Comparison of ENCODE assay signal across 28 cellular contexts in genomic region chr13:101939370-101939769, GRCh38.
"Had no signal": no experiment of that assay in that cellular context is flagged by ENCODE, and none has a peak within 500 bp of the region (broad histone marks: within the 10 kb centered on the region; RNA-seq: fewer than 3 reads in every experiment).

No MANE protein-coding gene starts in this region.

- H3K4me3 ChIP-seq: stomach, suprapubic skin, testis, thoracic aorta, thyroid gland, tibial artery, tibial nerve, transverse colon, upper lobe of left lung, upper lobe of right lung, uterus, vagina had no signal

- H3K9me3 ChIP-seq: stomach, suprapubic skin, testis, thoracic aorta, thyroid gland, tibial artery, tibial nerve, transverse colon, upper lobe of left lung, upper lobe of right lung, uterus, vagina had no signal

- H3K4me3 Mint-ChIP-seq: stimulated activated effector memory CD8-positive, alpha-beta T cell treated with anti-CD3 and anti-CD28 coated beads, Interleukin-12 subunit alpha, Interleukin-12 subunit beta, amount 100 ng/mL, for 72 hours; stimulated activated memory B cell treated with anti-CD40 and anti-IgM and Interleukin-4, amounts not matched to agents 10 μg/mL and 1 μg/mL and 100 μg/mL, for 72 hours; stimulated activated naive B cell treated with anti-CD40 and anti-IgM and Interleukin-4, amounts not matched to agents 10 μg/mL and 1 μg/mL and 100 μg/mL, for 72 hours; stimulated activated naive CD8-positive, alpha-beta T cell treated with anti-CD3 and anti-CD28 coated beads, Interleukin-15, amount 100 ng/mL, for 72 hours; stimulated activated naive CD8-positive, alpha-beta T cell treated with anti-CD3 and anti-CD28 coated beads, Interleukin-15, Interleukin-2, amounts not matched to agents 100 ng/mL and 50 ng/mL, for 24 hours; type B pancreatic cell had no signal

- H3K36me3 ChIP-seq: stomach, suprapubic skin, thoracic aorta, thyroid gland, tibial artery, tibial nerve, transverse colon, upper lobe of left lung, upper lobe of right lung, uterus, vagina had no signal

- H3K9me3 Mint-ChIP-seq: stimulated activated effector memory CD8-positive, alpha-beta T cell treated with anti-CD3 and anti-CD28 coated beads, Interleukin-12 subunit alpha, Interleukin-12 subunit beta, amount 100 ng/mL, for 72 hours; stimulated activated memory B cell treated with anti-CD40 and anti-IgM and Interleukin-4, amounts not matched to agents 10 μg/mL and 1 μg/mL and 100 μg/mL, for 72 hours; stimulated activated naive CD8-positive, alpha-beta T cell treated with anti-CD3 and anti-CD28 coated beads, Interleukin-15, amount 100 ng/mL, for 72 hours; stimulated activated naive CD8-positive, alpha-beta T cell treated with anti-CD3 and anti-CD28 coated beads, Interleukin-15, Interleukin-2, amounts not matched to agents 100 ng/mL and 50 ng/mL, for 24 hours; type B pancreatic cell had no signal

- ATAC-seq: stimulated activated effector memory CD8-positive, alpha-beta T cell treated with anti-CD3 and anti-CD28 coated beads, Interleukin-12 subunit alpha, Interleukin-12 subunit beta, amount 100 ng/mL, for 72 hours; stimulated activated memory B cell treated with anti-CD40 and anti-IgM and Interleukin-4, amounts not matched to agents 10 μg/mL and 1 μg/mL and 100 μg/mL, for 72 hours; stimulated activated naive B cell treated with anti-CD40 and anti-IgM and Interleukin-4, amounts not matched to agents 10 μg/mL and 1 μg/mL and 100 μg/mL, for 72 hours; stimulated activated naive CD8-positive, alpha-beta T cell treated with anti-CD3 and anti-CD28 coated beads, Interleukin-15, amount 100 ng/mL, for 72 hours; stimulated activated naive CD8-positive, alpha-beta T cell treated with anti-CD3 and anti-CD28 coated beads, Interleukin-15, Interleukin-2, amounts not matched to agents 100 U/mL and 50 U/mL, for 24 hours; upper lobe of right lung had no signal

- H3K4me1 Mint-ChIP-seq: stimulated activated effector memory CD8-positive, alpha-beta T cell treated with anti-CD3 and anti-CD28 coated beads, Interleukin-12 subunit alpha, Interleukin-12 subunit beta, amount 100 ng/mL, for 72 hours; stimulated activated memory B cell treated with anti-CD40 and anti-IgM and Interleukin-4, amounts not matched to agents 10 μg/mL and 1 μg/mL and 100 μg/mL, for 72 hours; stimulated activated naive B cell treated with anti-CD40 and anti-IgM and Interleukin-4, amounts not matched to agents 10 μg/mL and 1 μg/mL and 100 μg/mL, for 72 hours; stimulated activated naive CD8-positive, alpha-beta T cell treated with anti-CD3 and anti-CD28 coated beads, Interleukin-15, amount 100 ng/mL, for 72 hours had no signal

- H3K27me3 Mint-ChIP-seq: stimulated activated memory B cell treated with anti-CD40 and anti-IgM and Interleukin-4, amounts not matched to agents 10 μg/mL and 1 μg/mL and 100 μg/mL, for 72 hours; stimulated activated naive CD8-positive, alpha-beta T cell treated with anti-CD3 and anti-CD28 coated beads, Interleukin-15, amount 100 ng/mL, for 72 hours had no signal

- H3K4me1 ChIP-seq: stomach, suprapubic skin, testis, thyroid gland, tibial artery, tibial nerve, transverse colon, uterus, vagina had no signal

- H3K36me3 Mint-ChIP-seq: stimulated activated effector memory CD8-positive, alpha-beta T cell treated with anti-CD3 and anti-CD28 coated beads, Interleukin-12 subunit alpha, Interleukin-12 subunit beta, amount 100 ng/mL, for 72 hours; stimulated activated memory B cell treated with anti-CD40 and anti-IgM and Interleukin-4, amounts not matched to agents 10 μg/mL and 1 μg/mL and 100 μg/mL, for 72 hours; stimulated activated naive B cell treated with anti-CD40 and anti-IgM and Interleukin-4, amounts not matched to agents 10 μg/mL and 1 μg/mL and 100 μg/mL, for 72 hours; type B pancreatic cell had no signal

- H3K27ac Mint-ChIP-seq: stimulated activated effector memory CD8-positive, alpha-beta T cell treated with anti-CD3 and anti-CD28 coated beads, Interleukin-12 subunit alpha, Interleukin-12 subunit beta, amount 100 ng/mL, for 72 hours; stimulated activated memory B cell treated with anti-CD40 and anti-IgM and Interleukin-4, amounts not matched to agents 10 μg/mL and 1 μg/mL and 100 μg/mL, for 72 hours; stimulated activated naive B cell treated with anti-CD40 and anti-IgM and Interleukin-4, amounts not matched to agents 10 μg/mL and 1 μg/mL and 100 μg/mL, for 72 hours; stimulated activated naive CD8-positive, alpha-beta T cell treated with anti-CD3 and anti-CD28 coated beads, Interleukin-15, amount 100 ng/mL, for 72 hours; stimulated activated naive CD8-positive, alpha-beta T cell treated with anti-CD3 and anti-CD28 coated beads, Interleukin-15, Interleukin-2, amounts not matched to agents 100 ng/mL and 50 ng/mL, for 24 hours; type B pancreatic cell had no signal

- DNase-seq: stimulated activated CD4-positive, alpha-beta T cell treated with anti-CD3 and anti-CD28 coated beads, Interleukin-2, amount 100 ng/mL, for 48 hours; stimulated activated CD4-positive, alpha-beta T cell treated with anti-CD3 and anti-CD28 coated beads, Interleukin-4, amount 100 ng/mL, for 1 hour; stimulated activated CD4-positive, alpha-beta T cell treated with anti-CD3 and anti-CD28 coated beads, Interleukin-4, amount 100 ng/mL, for 24 hours; stimulated activated CD4-positive, alpha-beta T cell treated with anti-CD3 and anti-CD28 coated beads, Interleukin-4, amount 100 ng/mL, for 4 hours; stimulated activated CD8-positive, alpha-beta memory T cell treated with anti-CD3 and anti-CD28 coated beads, Interleukin-4, amount 100 ng/mL, for 48 hours; stimulated activated naive B cell treated with anti-CD40 and anti-IgM and Interleukin-4, amounts not matched to agents 10 μg/mL and 1 μg/mL and 100 μg/mL, for 72 hours; stimulated activated naive CD4-positive, alpha-beta T cell; stimulated activated naive CD4-positive, alpha-beta T cell treated with Interleukin-2 at 50 U/mL for 16 hours; stimulated activated naive CD8-positive, alpha-beta T cell treated with anti-CD3 and anti-CD28 coated beads, Interleukin-15, amount 100 ng/mL, for 72 hours; stimulated activated naive CD8-positive, alpha-beta T cell treated with anti-CD3 and anti-CD28 coated beads, Interleukin-15, Interleukin-2, amounts not matched to agents 100 U/mL and 50 U/mL, for 24 hours; stomach; substantia nigra; testis; thyroid gland; tibial artery; transverse colon; trophoblast cell; upper lobe of left lung; upper lobe of right lung; uterus had no signal

- H3K27ac ChIP-seq: stomach, suprapubic skin, testis, thoracic aorta, thyroid gland, tibial artery, tibial nerve, transverse colon, upper lobe of left lung, upper lobe of right lung, uterus, vagina had no signal

- H3K27me3 ChIP-seq: stomach, suprapubic skin, testis, thyroid gland, tibial artery, tibial nerve, transverse colon, upper lobe of left lung, upper lobe of right lung, uterus, vagina had no signal
